39 cellular contexts compared by ENCODE assay signal in the genomic region with DNA sequence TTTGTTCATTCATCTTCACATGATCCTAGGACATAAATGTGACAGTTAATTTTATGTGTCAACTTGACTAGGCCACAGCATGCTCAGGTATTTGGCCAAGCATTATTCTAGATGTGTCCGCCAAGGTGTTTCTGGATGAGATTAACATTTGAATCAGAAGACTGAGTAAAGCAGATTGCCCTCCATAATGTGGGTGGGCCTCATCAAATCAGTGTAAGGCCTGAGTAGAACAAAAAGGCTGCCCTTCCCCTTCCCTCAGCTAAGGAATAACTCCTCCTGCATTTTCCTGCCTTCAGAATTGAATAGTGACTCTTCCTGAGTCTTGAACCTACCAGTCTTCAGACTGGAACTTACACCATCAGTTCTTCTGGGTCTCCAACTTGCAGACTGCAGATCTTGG. TPM values are rescaled to one million over a fixed set of nuclear protein-coding genes. Genes with fewer than 3 reads are reported as not detected.
"Had no signal": no experiment of that assay in that cellular context is flagged by ENCODE, and none has a peak within 500 bp of the region (broad histone marks: within the 10 kb centered on the region; RNA-seq: fewer than 3 reads in every experiment).

No MANE protein-coding gene starts in this region.

- H3K27me3 ChIP-seq: MG63 had no signal

- H3K4me3 ChIP-seq: MG63 had no signal

- H3K9me3 ChIP-seq: MG63 had no signal

- H3K36me3 ChIP-seq: MG63 had no signal

- DNase-seq: Karpas-422, Kasumi-1, MG63, MM.1S, MV-4-11, NCI-H1048, NCI-H1092, NCI-H1092 treated with DMSO at 0.1 percent for 48 hours, NCI-H1105, NCI-H1105 treated with DMSO at 0.1 percent for 48 hours, NCI-H1417, NCI-H1417 treated with DMSO at 0.1 percent for 48 hours, NCI-H1436, NCI-H1436 treated with DMSO at 0.1 percent for 48 hours, NCI-H146, NCI-H1694, NCI-H1694 treated with DMSO at 0.1 percent for 48 hours, NCI-H187, NCI-H187 treated with DMSO at 0.1 percent for 48 hours, NCI-H1930, NCI-H2029, NCI-H2029 treated with DMSO at 0.1 percent for 48 hours, NCI-H2081, NCI-H2081 treated with DMSO at 0.1 percent for 48 hours, NCI-H2107, NCI-H2171, NCI-H2171 treated with DMSO at 0.1 percent for 48 hours, NCI-H2227 treated with DMSO at 0.1 percent for 48 hours, NCI-H226, NCI-H345, NCI-H446, NCI-H446 treated with DMSO at 0.1 percent for 48 hours, NCI-H510A, NCI-H510A treated with DMSO at 0.1 percent for 48 hours, NCI-H524 had no signal

RNA-seq across cellular contexts. Expression of a gene that starts 50.9 kb away (rescaled TPM):
- total RNA-seq: LHCN-M2, M059J, MCF 10A, NCI-H460 had no signal
